8 cellular contexts compared by ENCODE assay signal in genomic region chr19:40688987-40689338, GRCh38. TPM values are rescaled to one million over a fixed set of nuclear protein-coding genes. Genes with fewer than 3 reads are reported as not detected.
A peak's percentile ranks its signal among the peaks of the same experiment; 100 is the strongest.
DNase-seq lines count a peak whose midpoint lies in the region; ATAC-seq, FAIRE-seq and TF ChIP-seq lines count a peak whose summit lies in the region.

No MANE protein-coding gene starts in this region.

- peaks cover 9% of the 10 kb centered on the region for H3K4me1 Mint-ChIP-seq in activated naive CD8-positive, alpha-beta T cell treated with anti-CD3 and anti-CD28 coated beads, Interleukin-2, amount 50 U/mL, for 24 hours

- peaks cover 14% of the 10 kb centered on the region for H3K36me3 Mint-ChIP-seq in activated naive CD8-positive, alpha-beta T cell treated with anti-CD3 and anti-CD28 coated beads, Interleukin-2, amount 50 U/mL, for 24 hours (ENCODE audit: low read depth)

- H4K20me1 ChIP-seq in keratinocyte (ENCODE audit: control insufficient read depth, extremely low read depth, insufficient read depth, low read length) = peaks cover 2% of the 10 kb centered on the region

- no peaks in the 10 kb centered on the region for H3K27me3 ChIP-seq in keratinocyte (ENCODE audit: control insufficient read depth, extremely low read depth, insufficient read depth, low read length)
- no peaks in the 10 kb centered on the region for H3K27me3 ChIP-seq in testis

- H3K4me2 ChIP-seq in keratinocyte (ENCODE audit: control insufficient read depth, extremely low read depth, insufficient read depth, low read depth, low read length) = peak overlapping the region; percentile 92

- no peaks in the 10 kb centered on the region for H3K27me3 Mint-ChIP-seq in activated naive CD8-positive, alpha-beta T cell treated with anti-CD3 and anti-CD28 coated beads, Interleukin-2, amount 50 U/mL, for 24 hours

- peaks cover 15% of the 10 kb centered on the region for H3K79me2 ChIP-seq in keratinocyte (ENCODE audit: control insufficient read depth, insufficient read depth, low read length)

- dilution Hi-C loops in keratinocyte (cut with MboI; ENCODE audit: extremely low pct_ligation_motif_present, low sequenced_read_pairs) = no loop called here

- ATAC-seq in GM19467 (IDR thresholded peaks at IDR 0.05; ENCODE audit: unreplicated experiment) = no peak
- ATAC-seq in activated naive CD8-positive, alpha-beta T cell treated with anti-CD3 and anti-CD28 coated beads, Interleukin-2, amount 50 U/mL, for 24 hours = no peak

- H3K4me3 ChIP-seq in HEK293 (ENCODE audit: low read depth, low read length) = no peak overlapping the region
- peak overlapping the region; percentile 95 for H3K4me3 ChIP-seq in astrocyte of the spinal cord (ENCODE audit: low read depth, low read length)
- H3K4me3 ChIP-seq in keratinocyte (ENCODE audit: control insufficient read depth in 2 of 3, extremely low read depth in 1 of 3, insufficient read depth in 2 of 3, low read depth in 1 of 3, low read length in 3 of 3) = peak overlapping the region in 1 of 3 experiments; percentile 71
- peak overlapping the region; percentile 77 to 80 for H3K4me3 ChIP-seq in testis

- TF ChIP-seq CTCF in HEK293 (tag by site-specific recombination; IDR thresholded peaks at IDR 0.05) (no peak), astrocyte of the spinal cord (IDR thresholded peaks at IDR 0.05; ENCODE audit: low read depth, low read length) (no peak), keratinocyte (optimal IDR thresholded peaks at IDR 0.05 in 1 of 3, IDR thresholded peaks at IDR 0.05 in 1 of 3, conservative IDR thresholded peaks at IDR 0.05 in 1 of 3; ENCODE audit: extremely low read depth in 1 of 3, insufficient read depth in 2 of 3, low read length in 3 of 3) (no peak), testis (IDR thresholded peaks at IDR 0.05) (no peak)

- CTCF ChIA-PET in HEK293 (lab: Yijun Ruan, JAX) = no interaction called here

- intact Hi-C loops in testis (cut with DNase I; ENCODE audit: low total_unique reads) = no loop called here

- no peaks in the 10 kb centered on the region for H3K9me1 ChIP-seq in keratinocyte (ENCODE audit: control insufficient read depth, extremely low read depth, insufficient read depth, low read length)

- FAIRE-seq in keratinocyte (lab: Jason Lieb, UNC) = peak; percentile 34

- H3K27ac ChIP-seq in HEK293 (ENCODE audit: extremely low read depth, low read depth, low read length) = no peak overlapping the region
- no peak overlapping the region for H3K27ac ChIP-seq in keratinocyte (ENCODE audit: control insufficient read depth, insufficient read depth, low read length)
- peak overlapping the region; percentile 85 to 92 for H3K27ac ChIP-seq in testis

- H3K4me1 ChIP-seq in HEK293 (ENCODE audit: control insufficient read depth, insufficient read depth, low read length) (peaks cover 16% of the 10 kb centered on the region), keratinocyte (ENCODE audit: control insufficient read depth, extremely low read depth, insufficient read depth, low read length) (peaks cover 36% of the 10 kb centered on the region), testis (peaks cover 19% of the 10 kb centered on the region)

- no peak overlapping the region for H2AFZ ChIP-seq in keratinocyte (ENCODE audit: control insufficient read depth, low read length)

- no peak for DNase-seq in astrocyte of the spinal cord (ENCODE audit: low read depth, low spot score)
- no peak for DNase-seq in keratinocyte (ENCODE audit: low read depth, low spot score)
- DNase-seq in testis = no peak
- no peak for DNase-seq in middle frontal gyrus (ENCODE audit: extremely low spot score, low spot score)
- no peak for DNase-seq in GM03348 (ENCODE audit: low spot score)
- no peak for DNase-seq in activated naive CD8-positive, alpha-beta T cell treated with anti-CD3 and anti-CD28 coated beads, Interleukin-2, amount 50 U/mL, for 24 hours

- no peak overlapping the region for H3K9ac ChIP-seq in keratinocyte (ENCODE audit: control insufficient read depth, extremely low read depth, insufficient read depth, low read length)

- no peak overlapping the region for H3K27ac Mint-ChIP-seq in activated naive CD8-positive, alpha-beta T cell treated with anti-CD3 and anti-CD28 coated beads, Interleukin-2, amount 50 U/mL, for 24 hours

- in situ Hi-C loops in astrocyte of the spinal cord (cut with HindIII; ENCODE audit: low sequenced_read_pairs) = no loop called here

- H3K9me3 Mint-ChIP-seq in activated naive CD8-positive, alpha-beta T cell treated with anti-CD3 and anti-CD28 coated beads, Interleukin-2, amount 50 U/mL, for 24 hours = no peaks in the 10 kb centered on the region

- TF ChIP-seq POLR2A in testis (IDR thresholded peaks at IDR 0.05) = no peak

- no peak overlapping the region for H3K4me3 Mint-ChIP-seq in activated naive CD8-positive, alpha-beta T cell treated with anti-CD3 and anti-CD28 coated beads, Interleukin-2, amount 50 U/mL, for 24 hours

- H3K36me3 ChIP-seq in HEK293 (ENCODE audit: control insufficient read depth in 2 of 2, insufficient read depth in 1 of 2, low read length in 2 of 2) (peaks cover 16 to 39% of the 10 kb centered on the region in 2 experiments; a peak in 2 of 3 replicates), keratinocyte (ENCODE audit: control insufficient read depth in 2 of 2, extremely low read depth in 1 of 2, insufficient read depth in 2 of 2, low read length in 2 of 2) (peaks cover 4 to 28% of the 10 kb centered on the region in 2 experiments), testis (ENCODE audit: low read depth, missing control alignments) (no peaks in the 10 kb centered on the region)

- POLR2A ChIA-PET in HEK293 (lab: Yijun Ruan, JAX) = interaction anchor here (1.3 kb wide), 1 partner anchor 26 kb away, joined by 3 read pairs; no protein-coding TSS in a partner anchor

- no peaks in the 10 kb centered on the region for H3K9me3 ChIP-seq in HEK293 (ENCODE audit: control insufficient read depth, insufficient read depth, low read depth, low read length)
- no peaks in the 10 kb centered on the region for H3K9me3 ChIP-seq in keratinocyte (ENCODE audit: control insufficient read depth, low read depth, low read length)
- H3K9me3 ChIP-seq in testis = no peaks in the 10 kb centered on the region

- WGBS in testis, 2 donors = 51 to 70% methylated on average over 3 to 4 of the region's 4 CpGs

TF ChIP-seq in HEK293, 187 proteins besides CTCF, POLR2A, EP300 and RAD21:
- no peak for TF ChIP-seq ZNF350 (tag by site-specific recombination; IDR thresholded peaks at IDR 0.05)
- TF ChIP-seq ZNF133 (tag by site-specific recombination; IDR thresholded peaks at IDR 0.05) = peak; percentile 16; the same call in 1 of the 2 replicates
- TF ChIP-seq ZNF707 (tag by site-specific recombination; IDR thresholded peaks at IDR 0.05) = 0 out of 2 replicates have a peak, but pooled peaks have one; percentile 3
- TF ChIP-seq ZFHX2 (tag by site-specific recombination; conservative IDR thresholded peaks at IDR 0.05) = peak; percentile 67
TF ChIP-seq in HEK293: peak in this region for 3.

RNA-seq across cellular contexts. Expression of gene NUMBL, which starts 1.5 kb away (rescaled TPM):
- 5.5 to 6.0 TPM (median 5.7 TPM) in 3 replicates for polyA plus RNA-seq in keratinocyte
- 2.1 TPM for polyA plus RNA-seq in keratinocyte (2011; ENCODE audit: low read depth)
- polyA plus RNA-seq in keratinocyte (2011; cell fraction: cytosol; rRNA removed) = 2.8 and 6.6 TPM in 2 replicates
- 17.4 and 21.6 TPM in 2 replicates for polyA plus RNA-seq in keratinocyte (2011; cell fraction: nucleus; rRNA removed)
- 5.1 and 6.9 TPM in 2 replicates for polyA plus RNA-seq in keratinocyte (2012; ENCODE audit: low replicate concordance)
- 7.4 to 12.4 TPM (median 7.8 TPM) in 3 replicates for polyA minus RNA-seq in keratinocyte
- polyA minus RNA-seq in keratinocyte (2011; cell fraction: cytosol; rRNA and poly(A)+ RNA removed) = 7.7 TPM
- polyA minus RNA-seq in keratinocyte (2011; cell fraction: nucleus; rRNA and poly(A)+ RNA removed) = 6.2 and 12.3 TPM in 2 replicates
- 10 to 100 TPM; 42.7 to 52.1 TPM for total RNA-seq in testis
- 19.9 TPM for polyA plus RNA-seq in testis (ENCODE audit: insufficient read depth, low read depth, low replicate concordance)

RNA-seq across cellular contexts. Expression of gene COQ8B, which starts 27.7 kb away (rescaled TPM):
- 11.0 to 13.8 TPM (median 13.8 TPM) in 3 replicates for polyA plus RNA-seq in keratinocyte
- polyA plus RNA-seq in keratinocyte (2011; ENCODE audit: low read depth) = 2.0 TPM
- 4.9 and 9.7 TPM in 2 replicates for polyA plus RNA-seq in keratinocyte (2011; cell fraction: cytosol; rRNA removed)
- polyA plus RNA-seq in keratinocyte (2011; cell fraction: nucleus; rRNA removed) = 17.3 and 23.2 TPM in 2 replicates
- 10.2 and 16.4 TPM in 2 replicates for polyA plus RNA-seq in keratinocyte (2012; ENCODE audit: low replicate concordance)
- 8.6 to 18.7 TPM (median 10.4 TPM) in 3 replicates for polyA minus RNA-seq in keratinocyte
- polyA minus RNA-seq in keratinocyte (2011; cell fraction: cytosol; rRNA and poly(A)+ RNA removed) = 11.7 TPM
- 11.3 and 12.1 TPM in 2 replicates for polyA minus RNA-seq in keratinocyte (2011; cell fraction: nucleus; rRNA and poly(A)+ RNA removed)
- total RNA-seq in testis = 10 to 100 TPM; 56.6 to 71.7 TPM
- 43.8 TPM for polyA plus RNA-seq in testis (ENCODE audit: insufficient read depth, low read depth, low replicate concordance)

RNA-seq across cellular contexts. Expression of gene ITPKC, which starts 27.9 kb away (rescaled TPM):
- 17.0 to 32.6 TPM (median 17.2 TPM) in 3 replicates for polyA plus RNA-seq in keratinocyte
- polyA plus RNA-seq in keratinocyte (2011; ENCODE audit: low read depth) = 90.2 TPM
- 14.9 and 18.4 TPM in 2 replicates for polyA plus RNA-seq in keratinocyte (2011; cell fraction: cytosol; rRNA removed)
- polyA plus RNA-seq in keratinocyte (2011; cell fraction: nucleus; rRNA removed) = 35.1 and 39.9 TPM in 2 replicates
- polyA plus RNA-seq in keratinocyte (2012; ENCODE audit: low replicate concordance) = 23.3 and 78.9 TPM in 2 replicates
- polyA minus RNA-seq in keratinocyte = 26.8 to 44.5 TPM (median 40.3 TPM) in 3 replicates
- 29.4 TPM for polyA minus RNA-seq in keratinocyte (2011; cell fraction: cytosol; rRNA and poly(A)+ RNA removed)
- 34.6 and 37.9 TPM in 2 replicates for polyA minus RNA-seq in keratinocyte (2011; cell fraction: nucleus; rRNA and poly(A)+ RNA removed)
- 10 to 100 TPM; 19.2 to 20.8 TPM for total RNA-seq in testis
- polyA plus RNA-seq in testis (ENCODE audit: insufficient read depth, low read depth, low replicate concordance) = 11.6 TPM

Comparison
In these comparisons a context has a peak if more than half of its experiments do, and no peak if none do; other contexts are left out.
1. H3K27ac ChIP-seq: peak in testis (2 of 2); none in HEK293 (single experiment) and keratinocyte (single experiment).